15 cellular contexts compared by ENCODE assay signal in genomic region chr10:130492266-130492934, GRCh38.
"Had no signal": no experiment of that assay in that cellular context is flagged by ENCODE, and none has a peak within 500 bp of the region (broad histone marks: within the 10 kb centered on the region; RNA-seq: fewer than 3 reads in every experiment).

No MANE protein-coding gene starts in this region.

- FAIRE-seq: colon, endometrium, kidney had no signal

- H3K36me3 ChIP-seq: adrenal gland, cardiac muscle cell, upper lobe of right lung had no signal

- DNase-seq: activated naive CD4-positive, alpha-beta T cell treated with anti-CD3 and anti-CD28 coated beads, Interleukin-2, amount 10 ng/mL, durations not matched to agents 7 days and 5 days; adrenal gland; kidney; midbrain; stimulated activated CD4-positive, alpha-beta T cell treated with anti-CD3 and anti-CD28 coated beads, Interleukin-4, amount 100 ng/mL, for 24 hours; testis; upper lobe of right lung had no signal

- H3K4me1 Mint-ChIP-seq: activated naive CD4-positive, alpha-beta T cell treated with anti-CD3 and anti-CD28 coated beads, Interleukin-2, amount 10 ng/mL, durations not matched to agents 7 days and 5 days; activated T-helper 17 cell treated with anti-CD3 and anti-CD28 coated beads, Interleukin-2, amount 50 U/mL, for 72 hours had no signal

- ATAC-seq: activated CD4-positive, CD25-positive, alpha-beta regulatory T cell treated with anti-CD3 and anti-CD28 coated beads, Interleukin-2, amount 50 U/mL, for 24 hours; activated T-helper 17 cell treated with anti-CD3 and anti-CD28 coated beads, Interleukin-2, amount 50 U/mL, for 72 hours; upper lobe of right lung had no signal

- H3K4me2 ChIP-seq: hepatocyte had no signal

- H3K4me3 ChIP-seq: adrenal gland, cardiac muscle cell, hepatocyte, skin epidermis, testis, upper lobe of right lung had no signal

- H3K27me3 ChIP-seq: adrenal gland, cardiac muscle cell, hepatocyte, testis, upper lobe of right lung had no signal

- H3K9me3 Mint-ChIP-seq: activated T-helper 17 cell treated with anti-CD3 and anti-CD28 coated beads, Interleukin-2, amount 50 U/mL, for 72 hours; stimulated activated naive CD8-positive, alpha-beta T cell treated with anti-CD3 and anti-CD28 coated beads, Interleukin-15, Interleukin-2, amounts not matched to agents 100 ng/mL and 50 ng/mL, for 24 hours had no signal

- H3K4me3 Mint-ChIP-seq: activated naive CD4-positive, alpha-beta T cell treated with anti-CD3 and anti-CD28 coated beads, Interleukin-2, amount 10 ng/mL, durations not matched to agents 7 days and 5 days; activated T-helper 17 cell treated with anti-CD3 and anti-CD28 coated beads, Interleukin-2, amount 50 U/mL, for 72 hours; stimulated activated naive CD8-positive, alpha-beta T cell treated with anti-CD3 and anti-CD28 coated beads, Interleukin-15, Interleukin-2, amounts not matched to agents 100 ng/mL and 50 ng/mL, for 24 hours had no signal

- H3K79me2 ChIP-seq: hepatocyte had no signal

- H2AFZ ChIP-seq: hepatocyte had no signal

- H3K27me3 Mint-ChIP-seq: activated naive CD4-positive, alpha-beta T cell treated with anti-CD3 and anti-CD28 coated beads, Interleukin-2, amount 10 ng/mL, durations not matched to agents 7 days and 5 days; activated T-helper 17 cell treated with anti-CD3 and anti-CD28 coated beads, Interleukin-2, amount 50 U/mL, for 72 hours; stimulated activated naive CD8-positive, alpha-beta T cell treated with anti-CD3 and anti-CD28 coated beads, Interleukin-15, Interleukin-2, amounts not matched to agents 100 ng/mL and 50 ng/mL, for 24 hours had no signal

- H3K9me3 ChIP-seq: adrenal gland, testis, upper lobe of right lung had no signal

- H3K27ac ChIP-seq: adrenal gland, cardiac muscle cell, hepatocyte, skin epidermis, testis, upper lobe of right lung had no signal

- H3K4me1 ChIP-seq: adrenal gland, testis, upper lobe of right lung had no signal

- H3K27ac Mint-ChIP-seq: activated naive CD4-positive, alpha-beta T cell treated with anti-CD3 and anti-CD28 coated beads, Interleukin-2, amount 10 ng/mL, durations not matched to agents 7 days and 5 days; activated T-helper 17 cell treated with anti-CD3 and anti-CD28 coated beads, Interleukin-2, amount 50 U/mL, for 72 hours; stimulated activated naive CD8-positive, alpha-beta T cell treated with anti-CD3 and anti-CD28 coated beads, Interleukin-15, Interleukin-2, amounts not matched to agents 100 ng/mL and 50 ng/mL, for 24 hours had no signal

- H3K36me3 Mint-ChIP-seq: activated naive CD4-positive, alpha-beta T cell treated with anti-CD3 and anti-CD28 coated beads, Interleukin-2, amount 10 ng/mL, durations not matched to agents 7 days and 5 days had no signal
